ENCODE assay signal across 1 cellular context in the genomic region with DNA sequence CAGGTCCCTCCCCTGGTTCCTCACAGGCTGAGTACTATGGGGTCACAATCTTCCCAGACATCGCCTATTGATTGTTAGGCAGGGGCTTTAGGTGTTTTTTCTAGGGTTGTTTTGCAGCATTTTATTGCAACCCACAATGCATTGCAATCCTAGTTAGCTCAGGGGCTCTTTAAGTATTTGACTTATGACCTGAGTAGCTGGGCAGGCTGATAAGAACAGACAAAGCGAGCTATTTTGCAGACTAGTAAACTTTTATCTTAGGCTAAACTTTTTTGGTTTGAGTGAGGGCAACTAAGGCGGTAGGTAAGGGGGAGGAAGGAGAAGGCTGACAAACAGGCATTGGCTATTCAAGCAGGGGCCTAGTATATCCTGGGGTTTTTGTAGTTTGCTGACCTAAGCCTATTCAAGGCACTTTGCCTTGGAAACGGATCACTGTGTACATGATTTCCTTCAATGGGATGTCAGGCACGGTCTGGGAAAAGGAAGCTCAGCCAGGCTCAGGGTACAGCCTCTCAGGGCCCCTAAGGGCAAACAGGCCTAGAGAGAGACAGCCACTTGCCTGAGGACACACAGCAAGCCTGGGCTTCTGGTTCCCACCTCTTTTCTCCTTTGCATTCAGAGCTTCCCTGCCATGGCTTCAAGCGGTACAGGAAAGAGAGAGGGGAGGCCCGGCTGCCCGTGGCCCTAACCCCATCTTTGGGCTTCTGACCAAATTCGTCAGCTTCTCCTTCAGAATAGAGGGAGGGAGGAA.
TF ChIP-seq lines count a peak whose summit lies in the region.

No MANE protein-coding gene starts in this region.

TF ChIP-seq in K562, 482 proteins besides CTCF, POLR2A, EP300 and RAD21 (continued from another document and continues in another):
- TF ChIP-seq, protein P1, sequence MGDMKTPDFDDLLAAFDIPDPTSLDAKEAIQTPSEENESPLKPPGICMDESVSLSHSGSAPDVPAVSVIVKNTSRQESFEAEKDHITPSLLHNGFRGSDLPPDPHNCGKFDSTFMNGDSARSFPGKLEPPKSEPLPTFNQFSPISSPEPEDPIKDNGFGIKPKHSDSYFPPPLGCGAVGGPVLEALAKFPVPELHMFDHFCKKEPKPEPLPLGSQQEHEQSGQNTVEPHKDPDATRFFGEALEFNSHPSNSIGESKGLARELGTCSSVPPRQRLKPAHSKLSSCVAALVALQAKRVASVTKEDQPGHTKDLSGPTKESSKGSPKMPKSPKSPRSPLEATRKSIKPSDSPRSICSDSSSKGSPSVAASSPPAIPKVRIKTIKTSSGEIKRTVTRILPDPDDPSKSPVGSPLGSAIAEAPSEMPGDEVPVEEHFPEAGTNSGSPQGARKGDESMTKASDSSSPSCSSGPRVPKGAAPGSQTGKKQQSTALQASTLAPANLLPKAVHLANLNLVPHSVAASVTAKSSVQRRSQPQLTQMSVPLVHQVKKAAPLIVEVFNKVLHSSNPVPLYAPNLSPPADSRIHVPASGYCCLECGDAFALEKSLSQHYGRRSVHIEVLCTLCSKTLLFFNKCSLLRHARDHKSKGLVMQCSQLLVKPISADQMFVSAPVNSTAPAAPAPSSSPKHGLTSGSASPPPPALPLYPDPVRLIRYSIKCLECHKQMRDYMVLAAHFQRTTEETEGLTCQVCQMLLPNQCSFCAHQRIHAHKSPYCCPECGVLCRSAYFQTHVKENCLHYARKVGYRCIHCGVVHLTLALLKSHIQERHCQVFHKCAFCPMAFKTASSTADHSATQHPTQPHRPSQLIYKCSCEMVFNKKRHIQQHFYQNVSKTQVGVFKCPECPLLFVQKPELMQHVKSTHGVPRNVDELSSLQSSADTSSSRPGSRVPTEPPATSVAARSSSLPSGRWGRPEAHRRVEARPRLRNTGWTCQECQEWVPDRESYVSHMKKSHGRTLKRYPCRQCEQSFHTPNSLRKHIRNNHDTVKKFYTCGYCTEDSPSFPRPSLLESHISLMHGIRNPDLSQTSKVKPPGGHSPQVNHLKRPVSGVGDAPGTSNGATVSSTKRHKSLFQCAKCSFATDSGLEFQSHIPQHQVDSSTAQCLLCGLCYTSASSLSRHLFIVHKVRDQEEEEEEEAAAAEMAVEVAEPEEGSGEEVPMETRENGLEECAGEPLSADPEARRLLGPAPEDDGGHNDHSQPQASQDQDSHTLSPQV (IDR thresholded peaks at IDR 0.05): 0 out of 2 replicates have a peak, but pooled peaks have one; percentile 53
- TF ChIP-seq, protein P2, sequence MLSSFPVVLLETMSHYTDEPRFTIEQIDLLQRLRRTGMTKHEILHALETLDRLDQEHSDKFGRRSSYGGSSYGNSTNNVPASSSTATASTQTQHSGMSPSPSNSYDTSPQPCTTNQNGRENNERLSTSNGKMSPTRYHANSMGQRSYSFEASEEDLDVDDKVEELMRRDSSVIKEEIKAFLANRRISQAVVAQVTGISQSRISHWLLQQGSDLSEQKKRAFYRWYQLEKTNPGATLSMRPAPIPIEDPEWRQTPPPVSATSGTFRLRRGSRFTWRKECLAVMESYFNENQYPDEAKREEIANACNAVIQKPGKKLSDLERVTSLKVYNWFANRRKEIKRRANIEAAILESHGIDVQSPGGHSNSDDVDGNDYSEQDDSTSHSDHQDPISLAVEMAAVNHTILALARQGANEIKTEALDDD (IDR thresholded peaks at IDR 0.05): peak; percentile 100
- TF ChIP-seq FOSL1 (tag; conservative IDR thresholded peaks at IDR 0.05) (no peak; the same call in 1 of the 2 replicates), NR4A1 (CRISPR knock-in tag; IDR thresholded peaks at IDR 0.05) (no peak), NR4A1 (tag; IDR thresholded peaks at IDR 0.05) (peak; percentile 56; the same call in 1 of the 2 replicates), HNRNPUL1 (IDR thresholded peaks at IDR 0.05; ENCODE audit: low read length) (no peak), ZNF143 (CRISPR knock-in tag; IDR thresholded peaks at IDR 0.05) (peak; percentile 64; the same call in 1 of the 2 replicates), HDGF (IDR thresholded peaks at IDR 0.05) (0 out of 2 replicates have a peak, but pooled peaks have one; percentile 43), HDAC2 (IDR thresholded peaks at IDR 0.05) (0 out of 2 replicates have a peak, but pooled peaks have one; percentile 50), ZNF316 (IDR thresholded peaks at IDR 0.05) (peak; percentile 82), HDAC3 (IDR thresholded peaks at IDR 0.05; ENCODE audit: borderline replicate concordance, partially characterized antibody) (peak; percentile 20), ZNF347 (CRISPR knock-in tag; IDR thresholded peaks at IDR 0.05; ENCODE audit: low read depth) (no peak), ATF1 (CRISPR knock-in tag; IDR thresholded peaks at IDR 0.05) (no peak), ATF1 (tag; IDR thresholded peaks at IDR 0.05) (peak; percentile 30), MTA3 (IDR thresholded peaks at IDR 0.05; ENCODE audit: borderline replicate concordance) (peak; percentile 28; the same call in 1 of the 2 replicates), NRF1 (conservative IDR thresholded peaks at IDR 0.05 in 1 of 2, IDR thresholded peaks at IDR 0.05 in 1 of 2) (peak; percentile 41 to 44; a peak in 2 of 4 replicates), POLR2G (IDR thresholded peaks at IDR 0.05; ENCODE audit: low read depth, low read length) (no peak), SREBF2 (CRISPR knock-in tag; IDR thresholded peaks at IDR 0.05) (no peak), TCF7L2 (IDR thresholded peaks at IDR 0.05; ENCODE audit: low read depth, low read length) (no peak), DMBX1 (CRISPR knock-in tag; IDR thresholded peaks at IDR 0.05; ENCODE audit: borderline replicate concordance) (no peak), FOXK2 (conservative IDR thresholded peaks at IDR 0.05 in 1 of 2, IDR thresholded peaks at IDR 0.05 in 1 of 2; ENCODE audit: low read depth in 2 of 2) (0 out of 4 replicates have a peak, but pooled peaks of 1 of the 2 experiments have one; percentile 34), ZFP36 (IDR thresholded peaks at IDR 0.05; ENCODE audit: low read depth, low read length, partially characterized antibody) (peak; percentile 54), ZNF644 (tag; IDR thresholded peaks at IDR 0.05; ENCODE audit: low read depth) (peak; percentile 56; the same call in 1 of the 2 replicates), CBFA2T3 (IDR thresholded peaks at IDR 0.05) (peak; percentile 75), TAL1 (IDR thresholded peaks at IDR 0.05) (peak; percentile 59), KDM1A (IDR thresholded peaks at IDR 0.05) (peak in 1 of 2 experiments; percentile 54; a peak in 2 of 4 replicates), MAFG (tag; conservative IDR thresholded peaks at IDR 0.05) (peak; percentile 65), SMARCA4 (IDR thresholded peaks at IDR 0.05) (peak; percentile 72), EGR1 (conservative IDR thresholded peaks at IDR 0.05) (no peak), CC2D1A (IDR thresholded peaks at IDR 0.05) (no peak), ARID1B (IDR thresholded peaks at IDR 0.05) (peak; percentile 82), PRMT5 (CRISPR knock-in tag; IDR thresholded peaks at IDR 0.05) (no peak), MEF2D (tag; conservative IDR thresholded peaks at IDR 0.05; ENCODE audit: low read depth) (no peak), SMARCA5 (IDR thresholded peaks at IDR 0.05) (peak; percentile 21; the same call in 1 of the 2 replicates)
- TF ChIP-seq, protein P3, sequence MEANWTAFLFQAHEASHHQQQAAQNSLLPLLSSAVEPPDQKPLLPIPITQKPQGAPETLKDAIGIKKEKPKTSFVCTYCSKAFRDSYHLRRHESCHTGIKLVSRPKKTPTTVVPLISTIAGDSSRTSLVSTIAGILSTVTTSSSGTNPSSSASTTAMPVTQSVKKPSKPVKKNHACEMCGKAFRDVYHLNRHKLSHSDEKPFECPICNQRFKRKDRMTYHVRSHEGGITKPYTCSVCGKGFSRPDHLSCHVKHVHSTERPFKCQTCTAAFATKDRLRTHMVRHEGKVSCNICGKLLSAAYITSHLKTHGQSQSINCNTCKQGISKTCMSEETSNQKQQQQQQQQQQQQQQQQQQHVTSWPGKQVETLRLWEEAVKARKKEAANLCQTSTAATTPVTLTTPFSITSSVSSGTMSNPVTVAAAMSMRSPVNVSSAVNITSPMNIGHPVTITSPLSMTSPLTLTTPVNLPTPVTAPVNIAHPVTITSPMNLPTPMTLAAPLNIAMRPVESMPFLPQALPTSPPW (CRISPR knock-in tag; IDR thresholded peaks at IDR 0.05): 0 out of 2 replicates have a peak, but pooled peaks have one; percentile 16
- TF ChIP-seq, protein P4, sequence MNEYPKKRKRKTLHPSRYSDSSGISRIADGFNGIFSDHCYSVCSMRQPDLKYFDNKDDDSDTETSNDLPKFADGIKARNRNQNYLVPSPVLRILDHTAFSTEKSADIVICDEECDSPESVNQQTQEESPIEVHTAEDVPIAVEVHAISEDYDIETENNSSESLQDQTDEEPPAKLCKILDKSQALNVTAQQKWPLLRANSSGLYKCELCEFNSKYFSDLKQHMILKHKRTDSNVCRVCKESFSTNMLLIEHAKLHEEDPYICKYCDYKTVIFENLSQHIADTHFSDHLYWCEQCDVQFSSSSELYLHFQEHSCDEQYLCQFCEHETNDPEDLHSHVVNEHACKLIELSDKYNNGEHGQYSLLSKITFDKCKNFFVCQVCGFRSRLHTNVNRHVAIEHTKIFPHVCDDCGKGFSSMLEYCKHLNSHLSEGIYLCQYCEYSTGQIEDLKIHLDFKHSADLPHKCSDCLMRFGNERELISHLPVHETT (CRISPR knock-in tag; conservative IDR thresholded peaks at IDR 0.05 in 1 of 2, IDR thresholded peaks at IDR 0.05 in 1 of 2): peak in 1 of 2 experiments; percentile 61; a peak in 1 of 4 replicates
- TF ChIP-seq, protein P5, sequence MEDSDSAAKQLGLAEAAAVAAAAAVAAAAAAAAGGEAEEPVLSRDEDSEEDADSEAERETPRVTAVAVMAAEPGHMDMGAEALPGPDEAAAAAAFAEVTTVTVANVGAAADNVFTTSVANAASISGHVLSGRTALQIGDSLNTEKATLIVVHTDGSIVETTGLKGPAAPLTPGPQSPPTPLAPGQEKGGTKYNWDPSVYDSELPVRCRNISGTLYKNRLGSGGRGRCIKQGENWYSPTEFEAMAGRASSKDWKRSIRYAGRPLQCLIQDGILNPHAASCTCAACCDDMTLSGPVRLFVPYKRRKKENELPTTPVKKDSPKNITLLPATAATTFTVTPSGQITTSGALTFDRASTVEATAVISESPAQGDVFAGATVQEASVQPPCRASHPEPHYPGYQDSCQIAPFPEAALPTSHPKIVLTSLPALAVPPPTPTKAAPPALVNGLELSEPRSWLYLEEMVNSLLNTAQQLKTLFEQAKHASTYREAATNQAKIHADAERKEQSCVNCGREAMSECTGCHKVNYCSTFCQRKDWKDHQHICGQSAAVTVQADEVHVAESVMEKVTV (CRISPR knock-in tag; IDR thresholded peaks at IDR 0.05): no peak
- TF ChIP-seq, protein P6, sequence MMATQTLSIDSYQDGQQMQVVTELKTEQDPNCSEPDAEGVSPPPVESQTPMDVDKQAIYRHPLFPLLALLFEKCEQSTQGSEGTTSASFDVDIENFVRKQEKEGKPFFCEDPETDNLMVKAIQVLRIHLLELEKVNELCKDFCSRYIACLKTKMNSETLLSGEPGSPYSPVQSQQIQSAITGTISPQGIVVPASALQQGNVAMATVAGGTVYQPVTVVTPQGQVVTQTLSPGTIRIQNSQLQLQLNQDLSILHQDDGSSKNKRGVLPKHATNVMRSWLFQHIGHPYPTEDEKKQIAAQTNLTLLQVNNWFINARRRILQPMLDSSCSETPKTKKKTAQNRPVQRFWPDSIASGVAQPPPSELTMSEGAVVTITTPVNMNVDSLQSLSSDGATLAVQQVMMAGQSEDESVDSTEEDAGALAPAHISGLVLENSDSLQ (IDR thresholded peaks at IDR 0.05): peak; percentile 36; the same call in 1 of the 2 replicates
- TF ChIP-seq, protein P7, sequence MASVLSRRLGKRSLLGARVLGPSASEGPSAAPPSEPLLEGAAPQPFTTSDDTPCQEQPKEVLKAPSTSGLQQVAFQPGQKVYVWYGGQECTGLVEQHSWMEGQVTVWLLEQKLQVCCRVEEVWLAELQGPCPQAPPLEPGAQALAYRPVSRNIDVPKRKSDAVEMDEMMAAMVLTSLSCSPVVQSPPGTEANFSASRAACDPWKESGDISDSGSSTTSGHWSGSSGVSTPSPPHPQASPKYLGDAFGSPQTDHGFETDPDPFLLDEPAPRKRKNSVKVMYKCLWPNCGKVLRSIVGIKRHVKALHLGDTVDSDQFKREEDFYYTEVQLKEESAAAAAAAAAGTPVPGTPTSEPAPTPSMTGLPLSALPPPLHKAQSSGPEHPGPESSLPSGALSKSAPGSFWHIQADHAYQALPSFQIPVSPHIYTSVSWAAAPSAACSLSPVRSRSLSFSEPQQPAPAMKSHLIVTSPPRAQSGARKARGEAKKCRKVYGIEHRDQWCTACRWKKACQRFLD (CRISPR knock-in tag; IDR thresholded peaks at IDR 0.05): peak; percentile 46; the same call in 1 of the 2 replicates
- TF ChIP-seq, protein P8, sequence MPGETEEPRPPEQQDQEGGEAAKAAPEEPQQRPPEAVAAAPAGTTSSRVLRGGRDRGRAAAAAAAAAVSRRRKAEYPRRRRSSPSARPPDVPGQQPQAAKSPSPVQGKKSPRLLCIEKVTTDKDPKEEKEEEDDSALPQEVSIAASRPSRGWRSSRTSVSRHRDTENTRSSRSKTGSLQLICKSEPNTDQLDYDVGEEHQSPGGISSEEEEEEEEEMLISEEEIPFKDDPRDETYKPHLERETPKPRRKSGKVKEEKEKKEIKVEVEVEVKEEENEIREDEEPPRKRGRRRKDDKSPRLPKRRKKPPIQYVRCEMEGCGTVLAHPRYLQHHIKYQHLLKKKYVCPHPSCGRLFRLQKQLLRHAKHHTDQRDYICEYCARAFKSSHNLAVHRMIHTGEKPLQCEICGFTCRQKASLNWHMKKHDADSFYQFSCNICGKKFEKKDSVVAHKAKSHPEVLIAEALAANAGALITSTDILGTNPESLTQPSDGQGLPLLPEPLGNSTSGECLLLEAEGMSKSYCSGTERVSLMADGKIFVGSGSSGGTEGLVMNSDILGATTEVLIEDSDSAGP (CRISPR knock-in tag; IDR thresholded peaks at IDR 0.05): peak; percentile 81
- TF ChIP-seq, protein P9, sequence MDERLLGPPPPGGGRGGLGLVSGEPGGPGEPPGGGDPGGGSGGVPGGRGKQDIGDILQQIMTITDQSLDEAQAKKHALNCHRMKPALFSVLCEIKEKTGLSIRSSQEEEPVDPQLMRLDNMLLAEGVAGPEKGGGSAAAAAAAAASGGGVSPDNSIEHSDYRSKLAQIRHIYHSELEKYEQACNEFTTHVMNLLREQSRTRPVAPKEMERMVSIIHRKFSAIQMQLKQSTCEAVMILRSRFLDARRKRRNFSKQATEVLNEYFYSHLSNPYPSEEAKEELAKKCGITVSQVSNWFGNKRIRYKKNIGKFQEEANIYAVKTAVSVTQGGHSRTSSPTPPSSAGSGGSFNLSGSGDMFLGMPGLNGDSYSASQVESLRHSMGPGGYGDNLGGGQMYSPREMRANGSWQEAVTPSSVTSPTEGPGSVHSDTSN (CRISPR knock-in tag; IDR thresholded peaks at IDR 0.05; ENCODE audit: low read depth): no peak
- TF ChIP-seq, protein P9 (tag; conservative IDR thresholded peaks at IDR 0.05; ENCODE audit: low read depth): peak; percentile 43
